Comparison of ENCODE assay signal across 1 cellular context in genomic region chr4:154741131-154741530, GRCh38.
A peak's percentile ranks its signal among the peaks of the same experiment; 100 is the strongest.
TF ChIP-seq lines count a peak whose summit lies in the region.

No MANE protein-coding gene starts in this region.

TF ChIP-seq in GM23338, 12 proteins besides CTCF, POLR2A, EP300 and RAD21:
- TF ChIP-seq ZNF331 (CRISPR knock-in tag; IDR thresholded peaks at IDR 0.05; ENCODE audit: low read depth), result no peak
- peak; percentile 15; the same call in 1 of the 2 replicates for TF ChIP-seq POLR2AphosphoS5 (IDR thresholded peaks at IDR 0.05; ENCODE audit: low read depth)
- TF ChIP-seq EZH2phosphoT487 (IDR thresholded peaks at IDR 0.05; ENCODE audit: unreplicated experiment), result no peak
- TF ChIP-seq JUNB (IDR thresholded peaks at IDR 0.05; ENCODE audit: unreplicated experiment), result no peak
- peak; percentile 82 for TF ChIP-seq NANOG (IDR thresholded peaks at IDR 0.05; ENCODE audit: borderline replicate concordance)
- no peak for TF ChIP-seq ZNF462 (CRISPR knock-in tag; IDR thresholded peaks at IDR 0.05)
- TF ChIP-seq EZH2 (IDR thresholded peaks at IDR 0.05; ENCODE audit: low read depth, unreplicated experiment), result peak; percentile 30
- TF ChIP-seq, protein P1, sequence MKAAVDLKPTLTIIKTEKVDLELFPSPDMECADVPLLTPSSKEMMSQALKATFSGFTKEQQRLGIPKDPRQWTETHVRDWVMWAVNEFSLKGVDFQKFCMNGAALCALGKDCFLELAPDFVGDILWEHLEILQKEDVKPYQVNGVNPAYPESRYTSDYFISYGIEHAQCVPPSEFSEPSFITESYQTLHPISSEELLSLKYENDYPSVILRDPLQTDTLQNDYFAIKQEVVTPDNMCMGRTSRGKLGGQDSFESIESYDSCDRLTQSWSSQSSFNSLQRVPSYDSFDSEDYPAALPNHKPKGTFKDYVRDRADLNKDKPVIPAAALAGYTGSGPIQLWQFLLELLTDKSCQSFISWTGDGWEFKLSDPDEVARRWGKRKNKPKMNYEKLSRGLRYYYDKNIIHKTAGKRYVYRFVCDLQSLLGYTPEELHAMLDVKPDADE (IDR thresholded peaks at IDR 0.05), result no peak
